Comparison of ENCODE assay signal across 2 cellular contexts in the genomic region with DNA sequence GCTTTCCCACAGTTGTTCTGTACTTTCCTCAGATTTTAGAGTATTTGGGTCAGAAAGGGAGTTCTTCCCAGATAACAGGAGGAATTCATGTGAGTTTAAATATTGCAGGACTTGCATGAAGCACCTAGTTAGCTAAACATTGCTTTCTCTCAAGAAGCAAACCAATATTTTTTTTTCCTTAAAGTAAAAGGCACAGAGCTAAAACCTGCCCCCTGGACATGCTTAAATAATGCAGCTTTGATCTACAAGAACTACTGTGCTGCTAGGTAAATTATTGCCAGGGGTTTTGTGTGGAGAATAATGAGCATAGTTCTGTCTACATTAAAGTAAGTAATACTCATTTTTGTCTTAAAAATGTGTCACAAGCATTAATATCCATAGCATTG.
TF ChIP-seq lines count a peak whose summit lies in the region.

No MANE protein-coding gene starts in this region.

TF ChIP-seq in GM23338, 12 proteins besides CTCF, POLR2A, EP300 and RAD21:
- no peak for TF ChIP-seq ZNF331 (CRISPR knock-in tag; IDR thresholded peaks at IDR 0.05; ENCODE audit: low read depth)
- TF ChIP-seq STAT1 (IDR thresholded peaks at IDR 0.05; ENCODE audit: unreplicated experiment), result no peak
- TF ChIP-seq, protein P1, sequence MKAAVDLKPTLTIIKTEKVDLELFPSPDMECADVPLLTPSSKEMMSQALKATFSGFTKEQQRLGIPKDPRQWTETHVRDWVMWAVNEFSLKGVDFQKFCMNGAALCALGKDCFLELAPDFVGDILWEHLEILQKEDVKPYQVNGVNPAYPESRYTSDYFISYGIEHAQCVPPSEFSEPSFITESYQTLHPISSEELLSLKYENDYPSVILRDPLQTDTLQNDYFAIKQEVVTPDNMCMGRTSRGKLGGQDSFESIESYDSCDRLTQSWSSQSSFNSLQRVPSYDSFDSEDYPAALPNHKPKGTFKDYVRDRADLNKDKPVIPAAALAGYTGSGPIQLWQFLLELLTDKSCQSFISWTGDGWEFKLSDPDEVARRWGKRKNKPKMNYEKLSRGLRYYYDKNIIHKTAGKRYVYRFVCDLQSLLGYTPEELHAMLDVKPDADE (IDR thresholded peaks at IDR 0.05), result no peak
- TF ChIP-seq, protein P2, sequence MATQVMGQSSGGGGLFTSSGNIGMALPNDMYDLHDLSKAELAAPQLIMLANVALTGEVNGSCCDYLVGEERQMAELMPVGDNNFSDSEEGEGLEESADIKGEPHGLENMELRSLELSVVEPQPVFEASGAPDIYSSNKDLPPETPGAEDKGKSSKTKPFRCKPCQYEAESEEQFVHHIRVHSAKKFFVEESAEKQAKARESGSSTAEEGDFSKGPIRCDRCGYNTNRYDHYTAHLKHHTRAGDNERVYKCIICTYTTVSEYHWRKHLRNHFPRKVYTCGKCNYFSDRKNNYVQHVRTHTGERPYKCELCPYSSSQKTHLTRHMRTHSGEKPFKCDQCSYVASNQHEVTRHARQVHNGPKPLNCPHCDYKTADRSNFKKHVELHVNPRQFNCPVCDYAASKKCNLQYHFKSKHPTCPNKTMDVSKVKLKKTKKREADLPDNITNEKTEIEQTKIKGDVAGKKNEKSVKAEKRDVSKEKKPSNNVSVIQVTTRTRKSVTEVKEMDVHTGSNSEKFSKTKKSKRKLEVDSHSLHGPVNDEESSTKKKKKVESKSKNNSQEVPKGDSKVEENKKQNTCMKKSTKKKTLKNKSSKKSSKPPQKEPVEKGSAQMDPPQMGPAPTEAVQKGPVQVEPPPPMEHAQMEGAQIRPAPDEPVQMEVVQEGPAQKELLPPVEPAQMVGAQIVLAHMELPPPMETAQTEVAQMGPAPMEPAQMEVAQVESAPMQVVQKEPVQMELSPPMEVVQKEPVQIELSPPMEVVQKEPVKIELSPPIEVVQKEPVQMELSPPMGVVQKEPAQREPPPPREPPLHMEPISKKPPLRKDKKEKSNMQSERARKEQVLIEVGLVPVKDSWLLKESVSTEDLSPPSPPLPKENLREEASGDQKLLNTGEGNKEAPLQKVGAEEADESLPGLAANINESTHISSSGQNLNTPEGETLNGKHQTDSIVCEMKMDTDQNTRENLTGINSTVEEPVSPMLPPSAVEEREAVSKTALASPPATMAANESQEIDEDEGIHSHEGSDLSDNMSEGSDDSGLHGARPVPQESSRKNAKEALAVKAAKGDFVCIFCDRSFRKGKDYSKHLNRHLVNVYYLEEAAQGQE (IDR thresholded peaks at IDR 0.05; ENCODE audit: unreplicated experiment), result no peak
- TF ChIP-seq CREB1 (CRISPR knock-in tag; IDR thresholded peaks at IDR 0.05; ENCODE audit: low read depth), result no peak
- no peak for TF ChIP-seq EZH2phosphoT487 (IDR thresholded peaks at IDR 0.05; ENCODE audit: unreplicated experiment)
- TF ChIP-seq JUNB (IDR thresholded peaks at IDR 0.05; ENCODE audit: unreplicated experiment), result no peak
- no peak for TF ChIP-seq ZNF114 (CRISPR knock-in tag; IDR thresholded peaks at IDR 0.05)
- TF ChIP-seq EZH2 (IDR thresholded peaks at IDR 0.05; ENCODE audit: low read depth, unreplicated experiment), result no peak
TF ChIP-seq in GM23338: peak in this region for 0.

TF ChIP-seq in K562, 482 proteins besides CTCF, POLR2A, EP300 and RAD21:
- TF ChIP-seq ZNF384 (IDR thresholded peaks at IDR 0.05; ENCODE audit: low read depth, low read length) (peak; percentile 70), RAD51 (IDR thresholded peaks at IDR 0.05; ENCODE audit: borderline replicate concordance, low read depth) (0 out of 2 replicates have a peak, but pooled peaks have one; percentile 0), NRF1 (conservative IDR thresholded peaks at IDR 0.05 in 1 of 2, IDR thresholded peaks at IDR 0.05 in 1 of 2) (peak; percentile 28 to 43; a peak in 3 of 4 replicates), MECOM (CRISPR knock-in tag; IDR thresholded peaks at IDR 0.05) (no peak), ATF1 (CRISPR knock-in tag; IDR thresholded peaks at IDR 0.05) (no peak), ATF1 (tag; IDR thresholded peaks at IDR 0.05) (0 out of 2 replicates have a peak, but pooled peaks have one; percentile 2), ZNF121 (CRISPR knock-in tag; conservative IDR thresholded peaks at IDR 0.05) (no peak), GTF2E2 (tag; IDR thresholded peaks at IDR 0.05) (0 out of 2 replicates have a peak, but pooled peaks have one; percentile 9)
- TF ChIP-seq, protein P3, sequence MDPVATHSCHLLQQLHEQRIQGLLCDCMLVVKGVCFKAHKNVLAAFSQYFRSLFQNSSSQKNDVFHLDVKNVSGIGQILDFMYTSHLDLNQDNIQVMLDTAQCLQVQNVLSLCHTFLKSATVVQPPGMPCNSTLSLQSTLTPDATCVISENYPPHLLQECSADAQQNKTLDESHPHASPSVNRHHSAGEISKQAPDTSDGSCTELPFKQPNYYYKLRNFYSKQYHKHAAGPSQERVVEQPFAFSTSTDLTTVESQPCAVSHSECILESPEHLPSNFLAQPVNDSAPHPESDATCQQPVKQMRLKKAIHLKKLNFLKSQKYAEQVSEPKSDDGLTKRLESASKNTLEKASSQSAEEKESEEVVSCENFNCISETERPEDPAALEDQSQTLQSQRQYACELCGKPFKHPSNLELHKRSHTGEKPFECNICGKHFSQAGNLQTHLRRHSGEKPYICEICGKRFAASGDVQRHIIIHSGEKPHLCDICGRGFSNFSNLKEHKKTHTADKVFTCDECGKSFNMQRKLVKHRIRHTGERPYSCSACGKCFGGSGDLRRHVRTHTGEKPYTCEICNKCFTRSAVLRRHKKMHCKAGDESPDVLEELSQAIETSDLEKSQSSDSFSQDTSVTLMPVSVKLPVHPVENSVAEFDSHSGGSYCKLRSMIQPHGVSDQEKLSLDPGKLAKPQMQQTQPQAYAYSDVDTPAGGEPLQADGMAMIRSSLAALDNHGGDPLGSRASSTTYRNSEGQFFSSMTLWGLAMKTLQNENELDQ (CRISPR knock-in tag; IDR thresholded peaks at IDR 0.05; ENCODE audit: borderline replicate concordance), result no peak
- TF ChIP-seq, protein P4, sequence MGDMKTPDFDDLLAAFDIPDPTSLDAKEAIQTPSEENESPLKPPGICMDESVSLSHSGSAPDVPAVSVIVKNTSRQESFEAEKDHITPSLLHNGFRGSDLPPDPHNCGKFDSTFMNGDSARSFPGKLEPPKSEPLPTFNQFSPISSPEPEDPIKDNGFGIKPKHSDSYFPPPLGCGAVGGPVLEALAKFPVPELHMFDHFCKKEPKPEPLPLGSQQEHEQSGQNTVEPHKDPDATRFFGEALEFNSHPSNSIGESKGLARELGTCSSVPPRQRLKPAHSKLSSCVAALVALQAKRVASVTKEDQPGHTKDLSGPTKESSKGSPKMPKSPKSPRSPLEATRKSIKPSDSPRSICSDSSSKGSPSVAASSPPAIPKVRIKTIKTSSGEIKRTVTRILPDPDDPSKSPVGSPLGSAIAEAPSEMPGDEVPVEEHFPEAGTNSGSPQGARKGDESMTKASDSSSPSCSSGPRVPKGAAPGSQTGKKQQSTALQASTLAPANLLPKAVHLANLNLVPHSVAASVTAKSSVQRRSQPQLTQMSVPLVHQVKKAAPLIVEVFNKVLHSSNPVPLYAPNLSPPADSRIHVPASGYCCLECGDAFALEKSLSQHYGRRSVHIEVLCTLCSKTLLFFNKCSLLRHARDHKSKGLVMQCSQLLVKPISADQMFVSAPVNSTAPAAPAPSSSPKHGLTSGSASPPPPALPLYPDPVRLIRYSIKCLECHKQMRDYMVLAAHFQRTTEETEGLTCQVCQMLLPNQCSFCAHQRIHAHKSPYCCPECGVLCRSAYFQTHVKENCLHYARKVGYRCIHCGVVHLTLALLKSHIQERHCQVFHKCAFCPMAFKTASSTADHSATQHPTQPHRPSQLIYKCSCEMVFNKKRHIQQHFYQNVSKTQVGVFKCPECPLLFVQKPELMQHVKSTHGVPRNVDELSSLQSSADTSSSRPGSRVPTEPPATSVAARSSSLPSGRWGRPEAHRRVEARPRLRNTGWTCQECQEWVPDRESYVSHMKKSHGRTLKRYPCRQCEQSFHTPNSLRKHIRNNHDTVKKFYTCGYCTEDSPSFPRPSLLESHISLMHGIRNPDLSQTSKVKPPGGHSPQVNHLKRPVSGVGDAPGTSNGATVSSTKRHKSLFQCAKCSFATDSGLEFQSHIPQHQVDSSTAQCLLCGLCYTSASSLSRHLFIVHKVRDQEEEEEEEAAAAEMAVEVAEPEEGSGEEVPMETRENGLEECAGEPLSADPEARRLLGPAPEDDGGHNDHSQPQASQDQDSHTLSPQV (IDR thresholded peaks at IDR 0.05), result peak; percentile 25; the same call in 1 of the 2 replicates
